26 cellular contexts compared by ENCODE assay signal in the genomic region with DNA sequence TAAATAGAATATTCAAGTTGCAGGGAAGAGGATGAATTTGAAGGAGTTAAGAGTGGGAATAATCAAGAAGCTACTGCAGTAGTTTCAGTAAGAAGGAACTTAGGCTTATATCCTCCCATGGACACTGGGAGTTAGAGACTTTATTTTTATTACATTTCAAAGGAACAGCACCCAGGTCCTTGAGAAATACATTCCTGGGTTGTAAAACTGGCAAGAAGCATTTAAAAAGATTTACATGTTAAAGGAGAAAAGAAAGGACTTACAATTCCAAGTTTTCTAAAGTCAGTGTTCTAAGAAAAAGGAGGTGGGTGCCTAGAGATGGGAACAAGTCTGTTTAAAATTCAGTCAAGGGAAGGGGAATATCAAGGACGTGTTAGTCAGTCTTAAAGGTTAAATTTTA.
"Had no signal": no experiment of that assay in that cellular context is flagged by ENCODE, and none has a peak within 500 bp of the region (broad histone marks: within the 10 kb centered on the region; RNA-seq: fewer than 3 reads in every experiment).

No MANE protein-coding gene starts in this region.

- H3K27me3 ChIP-seq: MG63, Peyer's patch, SJCRH30 had no signal

- H3K36me3 ChIP-seq: MG63, Peyer's patch, SJCRH30 had no signal

- ATAC-seq: HepG2, Right ventricle myocardium inferior, SK-N-SH treated with all-trans-retinoic acid at 6 μM for 48 hours had no signal

- H3K9me3 ChIP-seq: MG63, Peyer's patch, SJCRH30 had no signal

- DNase-seq: IMR-90, Karpas-422, KG1, MG63, NCI-H1092, NCI-H1105 treated with DMSO at 0.1 percent for 48 hours, NCI-H1417 treated with DMSO at 0.1 percent for 48 hours, NCI-H146, NCI-H1694 treated with DMSO at 0.1 percent for 48 hours, NCI-H1930, NCI-H2081, NCI-H2107, NCI-H2227 treated with DMSO at 0.1 percent for 48 hours, NCI-H446, NCI-H510A, NCI-H524 treated with DMSO at 0.1 percent for 48 hours, NCI-H69, NCI-H774, OCI-M1, PC-9, Peyer's patch, SHP77 treated with DMSO at 0.1 percent for 48 hours, SJCRH30 had no signal

- H3K27ac ChIP-seq: PC-9, Peyer's patch, SJCRH30 had no signal

- H3K4me3 ChIP-seq: MG63, PC-9, Peyer's patch, SJCRH30 had no signal

- H3K4me1 ChIP-seq: Peyer's patch, SJCRH30 had no signal
